Comparison of ENCODE assay signal across 8 cellular contexts in genomic region chrX:46903458-46904242, GRCh38. TPM values are rescaled to one million over a fixed set of nuclear protein-coding genes. Genes with fewer than 3 reads are reported as not detected.
DNase-seq lines count a peak whose midpoint lies in the region; ATAC-seq and TF ChIP-seq lines count a peak whose summit lies in the region.

No MANE protein-coding gene starts in this region.

- H3K27ac ChIP-seq in dorsolateral prefrontal cortex = peak overlapping the region in 23 of 59 donors; percentile 12 to 74 (median 48)
- H3K27ac ChIP-seq in liver (ENCODE audit: low read depth in 1 of 2, low read length in 2 of 2) = peak overlapping the region in 1 of 2 donors; percentile 11

- DNase-seq in Ammon's horn (ENCODE audit: low spot score) (peak; percentile 89), NCI-H446 (lab: John Stamatoyannopoulos, UW) (peak; percentile 29 to 79), dorsolateral prefrontal cortex (peak; percentile 46 to 86 (median 79))
- DNase-seq in activated CD4-positive, alpha-beta T cell treated with anti-CD3 and anti-CD28 coated beads, Interleukin-2, amount 10 ng/mL, durations not matched to agents 24 days and 14 days = peak; percentile 82
- peak; percentile 28 to 32 for DNase-seq in stimulated activated CD4-positive, alpha-beta T cell treated with anti-CD3 and anti-CD28 coated beads, Interleukin-4, amount 100 ng/mL, for 48 hours (ENCODE audit: low read depth in 2 of 2)

- peak; percentile 79 to 83 for TF ChIP-seq RAD21 in liver (IDR thresholded peaks at IDR 0.05)

- intact Hi-C loops in activated CD4-positive, alpha-beta T cell treated with anti-CD3 and anti-CD28 coated beads, Interleukin-2, amount 10 ng/mL, durations not matched to agents 24 days and 14 days (cut with micrococcal nuclease) = loop anchor here (2.0 to 5.0 kb wide), 2 partner anchors 129 to 189 kb away; no protein-coding TSS in a partner anchor
- intact Hi-C loops in dorsolateral prefrontal cortex (cut with DNase I) = loop anchor here (1.0 to 5.0 kb wide), 5 partner anchors 9 to 189 kb away; partner anchors contain the start of gene JADE3 (in 1 of the 2)

- H3K9me3 ChIP-seq in liver (ENCODE audit: control insufficient read depth in 4 of 4, low read length in 3 of 4) = no peaks in the 10 kb centered on the region

- ATAC-seq in GM19035 (IDR thresholded peaks at IDR 0.05; ENCODE audit: unreplicated experiment) = peak; percentile 89
- peak; percentile 97 for ATAC-seq in HG03432 (IDR thresholded peaks at IDR 0.05; ENCODE audit: unreplicated experiment)

- no peak overlapping the region for H3K9ac ChIP-seq in liver (ENCODE audit: low read depth in 1 of 2, low read length in 2 of 2)

- TF ChIP-seq CTCF in dorsolateral prefrontal cortex (IDR thresholded peaks at IDR 0.05 in 54 of 56, conservative IDR thresholded peaks at IDR 0.05 in 2 of 56; ENCODE audit: low read depth in 1 of 56, partially characterized antibody in 56 of 56) = peak in 54 of 56 donors; percentile 46 to 88 (median 70)
- peak; percentile 47 for TF ChIP-seq CTCF in liver (IDR thresholded peaks at IDR 0.05; ENCODE audit: low read depth, low read length, missing input control)

- peaks cover 0 to 11% (median 0%) of the 10 kb centered on the region in 4 donors for H3K4me1 ChIP-seq in liver (ENCODE audit: control insufficient read depth in 4 of 4, insufficient read depth in 4 of 4, low read length in 3 of 4)

- peak overlapping the region; percentile 69 for H3K4me3 Mint-ChIP-seq in activated CD4-positive, alpha-beta T cell treated with anti-CD3 and anti-CD28 coated beads, Interleukin-2, amount 10 ng/mL, durations not matched to agents 24 days and 14 days

- no peaks in the 10 kb centered on the region for H3K4me1 Mint-ChIP-seq in activated CD4-positive, alpha-beta T cell treated with anti-CD3 and anti-CD28 coated beads, Interleukin-2, amount 10 ng/mL, durations not matched to agents 24 days and 14 days

- H3K27me3 Mint-ChIP-seq in activated CD4-positive, alpha-beta T cell treated with anti-CD3 and anti-CD28 coated beads, Interleukin-2, amount 10 ng/mL, durations not matched to agents 24 days and 14 days = peaks cover 22% of the 10 kb centered on the region

- peak overlapping the region; percentile 13 to 66 (median 51) for H3K4me3 ChIP-seq in dorsolateral prefrontal cortex
- peak overlapping the region; percentile 37 to 50 (median 46) for H3K4me3 ChIP-seq in liver (ENCODE audit: low read depth in 1 of 3, low read length in 3 of 3)

- H3K36me3 ChIP-seq in liver (ENCODE audit: control insufficient read depth in 4 of 4, insufficient read depth in 3 of 4, low read depth in 1 of 4, low read length in 3 of 4) = no peaks in the 10 kb centered on the region

- H3K36me3 Mint-ChIP-seq in activated CD4-positive, alpha-beta T cell treated with anti-CD3 and anti-CD28 coated beads, Interleukin-2, amount 10 ng/mL, durations not matched to agents 24 days and 14 days (ENCODE audit: low read depth) = no peaks in the 10 kb centered on the region

- H3K27me3 ChIP-seq in dorsolateral prefrontal cortex (peaks cover 0 to 85% (median 26%) of the 10 kb centered on the region in 45 donors), liver (ENCODE audit: control insufficient read depth in 4 of 4, insufficient read depth in 4 of 4, low read length in 3 of 4) (no peaks in the 10 kb centered on the region)

- H3K9me3 Mint-ChIP-seq in activated CD4-positive, alpha-beta T cell treated with anti-CD3 and anti-CD28 coated beads, Interleukin-2, amount 10 ng/mL, durations not matched to agents 24 days and 14 days = no peaks in the 10 kb centered on the region

- WGBS in liver = 1% methylated on average over 14 of the region's 14 CpGs

- no peak overlapping the region for H3K27ac Mint-ChIP-seq in activated CD4-positive, alpha-beta T cell treated with anti-CD3 and anti-CD28 coated beads, Interleukin-2, amount 10 ng/mL, durations not matched to agents 24 days and 14 days

TF ChIP-seq in liver, 16 proteins besides CTCF, POLR2A, EP300 and RAD21:
- TF ChIP-seq JUND (IDR thresholded peaks at IDR 0.05) = no peak
- TF ChIP-seq GABPA (IDR thresholded peaks at IDR 0.05 in 1 of 2, conservative IDR thresholded peaks at IDR 0.05 in 1 of 2) = no peak
- TF ChIP-seq ATF3 (IDR thresholded peaks at IDR 0.05) = no peak
- TF ChIP-seq MAX (IDR thresholded peaks at IDR 0.05) = peak; percentile 41
- TF ChIP-seq HNF4A (conservative IDR thresholded peaks at IDR 0.05) = peak; percentile 11 to 12
- peak in 1 of 2 donors; percentile 28 for TF ChIP-seq RXRA (IDR thresholded peaks at IDR 0.05)
- no peak for TF ChIP-seq REST (IDR thresholded peaks at IDR 0.05)
- no peak for TF ChIP-seq NR2F2 (IDR thresholded peaks at IDR 0.05)
- peak; percentile 4 for TF ChIP-seq SP1 (IDR thresholded peaks at IDR 0.05)

RNA-seq across cellular contexts. Expression of gene JADE3, which starts 8.6 kb away (rescaled TPM):
- total RNA-seq in activated CD4-positive, alpha-beta T cell treated with anti-CD3 and anti-CD28 coated beads, Interleukin-2, amount 10 ng/mL, durations not matched to agents 24 days and 14 days = 1.5 and 1.6 TPM in 2 replicates
- total RNA-seq in dorsolateral prefrontal cortex (10 to 100 TPM in 8 of 120 experiments, 1 to 10 TPM in 112; 2.4 to 14.1 (median 5.5) TPM), liver (1 to 10 TPM; 6.1 to 9.0 TPM)
- 1 to 10 TPM; 2.6 to 4.4 TPM for polyA plus RNA-seq in liver

Comparison
In these comparisons a context has a peak if more than half of its experiments do, and no peak if none do; other contexts are left out.
1. DNase-seq: peak in every context shown above with its lines; median percentile 89 in Ammon's horn; 82 in activated CD4-positive, alpha-beta T cell treated with anti-CD3 and anti-CD28 coated beads, Interleukin-2, amount 10 ng/mL, durations not matched to agents 24 days and 14 days; 79 in dorsolateral prefrontal cortex; 54 in NCI-H446; 30 in stimulated activated CD4-positive, alpha-beta T cell treated with anti-CD3 and anti-CD28 coated beads, Interleukin-4, amount 100 ng/mL, for 48 hours.